In genomic region chr5:127236254-127236653, GRCh38 we compare ENCODE assay signal across 26 cellular contexts. TPM values are rescaled to one million over a fixed set of nuclear protein-coding genes. Genes with fewer than 3 reads are reported as not detected.
"Had no signal": no experiment of that assay in that cellular context is flagged by ENCODE, and none has a peak within 500 bp of the region (broad histone marks: within the 10 kb centered on the region; RNA-seq: fewer than 3 reads in every experiment).

No MANE protein-coding gene starts in this region.

- H3K27ac ChIP-seq: coronary artery, foreskin keratinocyte, heart right ventricle, left lung, pancreas, right atrium auricular region, stomach, thyroid gland, vagina had no signal

- H3K4me3 ChIP-seq: coronary artery, heart right ventricle, left lung, pancreas, right atrium auricular region, stomach, thyroid gland, vagina had no signal

- H3K4me1 ChIP-seq: foreskin keratinocyte, heart right ventricle, left lung, pancreas, right atrium auricular region, stomach, thyroid gland, vagina had no signal

- DNase-seq: dermis blood vessel endothelial cell; effector memory CD4-positive, alpha-beta T cell; erythroblast; foreskin keratinocyte; glutamatergic neuron; heart right ventricle; hippocampal formation; left cardiac atrium; left lung; mesendoderm; midbrain; naive thymus-derived CD8-positive, alpha-beta T cell; nephron progenitor cell; occipital lobe; pancreas; stimulated activated CD4-positive, alpha-beta T cell treated with anti-CD3 and anti-CD28 coated beads, Interleukin-2, amount 100 ng/mL, for 24 hours; stimulated activated CD4-positive, alpha-beta T cell treated with anti-CD3 and anti-CD28 coated beads, Interleukin-4, amount 100 ng/mL, for 24 hours; stimulated activated naive CD4-positive, alpha-beta T cell treated with Interleukin-2 at 50 U/mL for 16 hours; stomach; thyroid gland; trophoblast cell had no signal

- H3K27me3 ChIP-seq: heart right ventricle, left lung, pancreas, right atrium auricular region, stomach, thyroid gland, vagina had no signal

- FAIRE-seq: endothelial cell of umbilical vein, islet of Langerhans, pancreas had no signal

- H3K9me3 ChIP-seq: heart right ventricle, left lung, pancreas, right atrium auricular region, stomach, thyroid gland, vagina had no signal

- H3K36me3 ChIP-seq: heart right ventricle, left lung, pancreas, right atrium auricular region, stomach, thyroid gland, vagina had no signal

RNA-seq across cellular contexts. Expression of gene MEGF10, which starts 54.3 kb away (rescaled TPM):
- total RNA-seq: foreskin keratinocyte had no signal
